In genomic region chr5:144281784-144282183, GRCh38 we compare ENCODE assay signal across 17 cellular contexts.
"Had no signal": no experiment of that assay in that cellular context is flagged by ENCODE, and none has a peak within 500 bp of the region (broad histone marks: within the 10 kb centered on the region; RNA-seq: fewer than 3 reads in every experiment).

No MANE protein-coding gene starts in this region.

- H2AFZ ChIP-seq: neural progenitor cell had no signal

- ATAC-seq: esophagus mucosa; gastroesophageal sphincter; mucosa of descending colon; natural killer cell; right cardiac atrium; stimulated activated effector memory CD8-positive, alpha-beta T cell treated with anti-CD3 and anti-CD28 coated beads, Interleukin-12 subunit alpha, Interleukin-12 subunit beta, amount 100 ng/mL, for 72 hours; stimulated activated naive CD8-positive, alpha-beta T cell treated with anti-CD3 and anti-CD28 coated beads, Interleukin-15, Interleukin-2, amounts not matched to agents 100 U/mL and 50 U/mL, for 24 hours had no signal

- DNase-seq: cortex of kidney; dorsolateral prefrontal cortex; effector CD8-positive, alpha-beta T cell; mucosa of descending colon; natural killer cell; nucleus accumbens; ovary; right cardiac atrium; stimulated activated CD4-positive, alpha-beta T cell treated with anti-CD3 and anti-CD28 coated beads, Interleukin-4, amount 100 ng/mL, for 1 hour; stimulated activated CD8-positive, alpha-beta memory T cell treated with anti-CD3 and anti-CD28 coated beads, Interleukin-4, amount 100 ng/mL, for 48 hours; stimulated activated naive CD8-positive, alpha-beta T cell treated with anti-CD3 and anti-CD28 coated beads, Interleukin-15, Interleukin-2, amounts not matched to agents 100 U/mL and 50 U/mL, for 24 hours; thyroid gland had no signal

- H3K9ac ChIP-seq: neural progenitor cell had no signal

- H3K9me3 ChIP-seq: gastroesophageal sphincter, mucosa of descending colon, ovary, suprapubic skin, thyroid gland had no signal

- H3K4me1 ChIP-seq: gastroesophageal sphincter, neural progenitor cell, suprapubic skin, thyroid gland had no signal

- H3K27ac ChIP-seq: dorsolateral prefrontal cortex, gastroesophageal sphincter, neural progenitor cell, ovary, suprapubic skin, thyroid gland had no signal

- H3K27me3 ChIP-seq: dorsolateral prefrontal cortex, gastroesophageal sphincter, neural progenitor cell, ovary, suprapubic skin, thyroid gland had no signal

- H3K4me2 ChIP-seq: neural progenitor cell had no signal

- H3K36me3 ChIP-seq: gastroesophageal sphincter, neural progenitor cell, ovary, suprapubic skin, thyroid gland had no signal

- H3K4me3 ChIP-seq: dorsolateral prefrontal cortex, gastroesophageal sphincter, mucosa of descending colon, neural progenitor cell, ovary, suprapubic skin, thyroid gland had no signal
